16 cellular contexts compared by ENCODE assay signal in the genomic region with DNA sequence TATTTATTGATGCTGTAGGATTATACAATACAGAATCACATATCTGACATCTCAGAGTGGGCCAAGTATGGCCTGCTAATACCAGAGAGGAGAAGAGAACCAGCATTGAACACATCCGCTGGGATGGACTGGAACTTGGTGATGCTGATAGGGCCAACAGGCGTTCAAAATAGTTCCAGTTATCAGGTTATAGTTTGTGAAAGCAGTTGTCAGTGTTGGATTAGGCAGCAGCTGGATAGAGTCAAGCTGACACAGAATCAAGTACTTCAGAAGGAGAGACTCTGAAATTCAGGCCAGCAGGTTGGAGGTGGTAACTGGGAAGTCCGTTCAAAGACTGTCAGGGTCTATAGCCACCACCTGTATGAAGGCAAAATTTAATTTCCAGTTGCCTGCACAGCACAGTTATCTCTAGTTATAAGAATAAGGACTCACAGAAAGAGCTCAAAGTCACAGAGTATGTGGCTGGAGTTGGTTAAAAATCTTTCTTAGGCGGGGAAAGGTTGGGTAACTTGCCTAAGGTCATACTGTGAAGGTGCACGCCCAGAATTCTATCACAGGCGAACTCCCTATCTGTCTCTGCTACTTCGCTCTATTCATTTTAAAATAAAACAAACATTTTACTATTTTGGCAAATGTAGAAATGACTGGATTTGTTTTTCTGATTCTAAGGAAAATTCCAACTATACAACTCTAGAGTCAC. TPM values are rescaled to one million over a fixed set of nuclear protein-coding genes. Genes with fewer than 3 reads are reported as not detected.
A peak's percentile ranks its signal among the peaks of the same experiment; 100 is the strongest.
DNase-seq lines count a peak whose midpoint lies in the region; FAIRE-seq and TF ChIP-seq lines count a peak whose summit lies in the region.
"Had no signal": no experiment of that assay in that cellular context is flagged by ENCODE, and none has a peak within 500 bp of the region (broad histone marks: within the 10 kb centered on the region; RNA-seq: fewer than 3 reads in every experiment).

No MANE protein-coding gene starts in this region.

- H3K27me3 ChIP-seq in DOHH2 (ENCODE audit: control insufficient read depth, low read length) (no peaks in the 10 kb centered on the region), keratinocyte (ENCODE audit: control insufficient read depth, extremely low read depth, insufficient read depth, low read length) (no peaks in the 10 kb centered on the region)
- H3K27me3 ChIP-seq in CD8-positive, alpha-beta memory T cell (ENCODE audit: insufficient read depth, low read length, poor library complexity, severe bottlenecking): no peaks in the 10 kb centered on the region

- no peaks in the 10 kb centered on the region for H3K9me3 Mint-ChIP-seq in dendritic cell treated with granulocyte-macrophage colony-stimulating factor and Interleukin-4, amounts not matched to agents 40 ng/mL and 50 ng/mL, for 4 days
- no peaks in the 10 kb centered on the region for H3K9me3 Mint-ChIP-seq in CD8-positive, alpha-beta memory T cell

- H4K20me1 ChIP-seq in DOHH2 (ENCODE audit: control insufficient read depth, insufficient read depth, low read depth, low read length): no peaks in the 10 kb centered on the region
- H4K20me1 ChIP-seq in keratinocyte (ENCODE audit: control insufficient read depth, extremely low read depth, insufficient read depth, low read length): no peaks in the 10 kb centered on the region

- peak overlapping the region; percentile 2; the same call in 1 of the 2 replicates for H3K4me3 ChIP-seq in DOHH2 (ENCODE audit: low read length)
- H3K4me3 ChIP-seq in keratinocyte (ENCODE audit: control insufficient read depth in 2 of 3, extremely low read depth in 1 of 3, insufficient read depth in 2 of 3, low read depth in 1 of 3, low read length in 3 of 3): no peak overlapping the region
- no peak overlapping the region for H3K4me3 ChIP-seq in CD8-positive, alpha-beta memory T cell (ENCODE audit: low read length)
- H3K4me3 ChIP-seq: GM23248 had no signal

- no peak overlapping the region for H3K9ac ChIP-seq in keratinocyte (ENCODE audit: control insufficient read depth, extremely low read depth, insufficient read depth, low read length)
- H3K9ac ChIP-seq: GM23248, SK-N-SH had no signal

- no peak for TF ChIP-seq POLR2A in GM12892 (IDR thresholded peaks at IDR 0.05; ENCODE audit: low read depth, low read length)

- H3K27ac ChIP-seq in DOHH2 (ENCODE audit: low read depth, low read length) (peak overlapping the region; percentile 27), keratinocyte (ENCODE audit: control insufficient read depth, insufficient read depth, low read length) (no peak overlapping the region)
- H3K27ac ChIP-seq in CD8-positive, alpha-beta memory T cell (ENCODE audit: low read depth, low read length): no peak overlapping the region
- H3K27ac ChIP-seq: GM23248 had no signal

- peak overlapping the region; percentile 68 for H3K4me2 ChIP-seq in DOHH2 (ENCODE audit: low read length)
- no peak overlapping the region for H3K4me2 ChIP-seq in keratinocyte (ENCODE audit: control insufficient read depth, extremely low read depth, insufficient read depth, low read depth, low read length)
- H3K4me2 ChIP-seq: SK-N-SH had no signal

- in situ Hi-C loops in GM13976 (cut with MboI; ENCODE audit: low sequenced_read_pairs, unreplicated experiment): no loop called here

- POLR2A ChIA-PET in CD8-positive, alpha-beta memory T cell (lab: Charles Lee): no interaction called here

- FAIRE-seq in GM12892 (lab: Jason Lieb, UNC) (peak; percentile 36), keratinocyte (lab: Jason Lieb, UNC) (no peak)

- peak overlapping the region; percentile 52 for H3K27ac Mint-ChIP-seq in dendritic cell treated with granulocyte-macrophage colony-stimulating factor and Interleukin-4, amounts not matched to agents 40 ng/mL and 50 ng/mL, for 4 days
- peak overlapping the region in 2 of 8 donors; percentile 38 to 54 for H3K27ac Mint-ChIP-seq in CD8-positive, alpha-beta memory T cell

- H3K9me1 ChIP-seq in keratinocyte (ENCODE audit: control insufficient read depth, extremely low read depth, insufficient read depth, low read length): no peaks in the 10 kb centered on the region

- peak overlapping the region; percentile 37 for H2AFZ ChIP-seq in keratinocyte (ENCODE audit: control insufficient read depth, low read length)
- H2AFZ ChIP-seq: GM23248 had no signal

- H3K9me3 ChIP-seq in DOHH2 (ENCODE audit: control insufficient read depth, insufficient read depth, low read length): no peaks in the 10 kb centered on the region
- H3K9me3 ChIP-seq in keratinocyte (ENCODE audit: control insufficient read depth, low read depth, low read length): no peaks in the 10 kb centered on the region
- no peaks in the 10 kb centered on the region for H3K9me3 ChIP-seq in CD8-positive, alpha-beta memory T cell (ENCODE audit: low read length)
- H3K9me3 ChIP-seq: SK-N-SH had no signal

- H3K79me2 ChIP-seq in DOHH2 (ENCODE audit: control insufficient read depth, low read length) (no peaks in the 10 kb centered on the region), keratinocyte (ENCODE audit: control insufficient read depth, insufficient read depth, low read length) (no peaks in the 10 kb centered on the region)

- H3K36me3 ChIP-seq in DOHH2 (ENCODE audit: control insufficient read depth, low read length) (no peaks in the 10 kb centered on the region), keratinocyte (ENCODE audit: control insufficient read depth in 2 of 2, extremely low read depth in 1 of 2, insufficient read depth in 2 of 2, low read length in 2 of 2) (no peaks in the 10 kb centered on the region)
- no peaks in the 10 kb centered on the region for H3K36me3 ChIP-seq in CD8-positive, alpha-beta memory T cell (ENCODE audit: insufficient read depth, low read length)

- H3K27me3 Mint-ChIP-seq in dendritic cell treated with granulocyte-macrophage colony-stimulating factor and Interleukin-4, amounts not matched to agents 40 ng/mL and 50 ng/mL, for 4 days: no peaks in the 10 kb centered on the region
- no peaks in the 10 kb centered on the region for H3K27me3 Mint-ChIP-seq in CD8-positive, alpha-beta memory T cell
- H3K27me3 Mint-ChIP-seq: CD4-positive, CD25-positive, alpha-beta regulatory T cell had no signal

- peaks cover 64% of the 10 kb centered on the region for H3K4me1 Mint-ChIP-seq in dendritic cell treated with granulocyte-macrophage colony-stimulating factor and Interleukin-4, amounts not matched to agents 40 ng/mL and 50 ng/mL, for 4 days (ENCODE audit: low read depth)
- peaks cover 33 to 44% (median 42%) of the 10 kb centered on the region in 3 donors for H3K4me1 Mint-ChIP-seq in CD8-positive, alpha-beta memory T cell

- CTCF ChIA-PET in CD8-positive, alpha-beta memory T cell (lab: Charles Lee): interaction anchor here (1.3 to 13.9 kb wide), 7 partner anchors 9 to 938 kb away, joined by 3 to 172 read pairs (median 7); partner anchors contain the start of genes DIPK1A and GCLM

- intact Hi-C loops in dendritic cell treated with granulocyte-macrophage colony-stimulating factor and Interleukin-4, amounts not matched to agents 40 ng/mL and 50 ng/mL, for 4 days (cut with micrococcal nuclease): no loop called here

- H3K4me1 ChIP-seq in DOHH2 (ENCODE audit: control insufficient read depth, low read length): peaks cover 98% of the 10 kb centered on the region
- H3K4me1 ChIP-seq in keratinocyte (ENCODE audit: control insufficient read depth, extremely low read depth, insufficient read depth, low read length): peaks cover 19% of the 10 kb centered on the region
- peaks cover 32% of the 10 kb centered on the region for H3K4me1 ChIP-seq in CD8-positive, alpha-beta memory T cell (ENCODE audit: insufficient read depth, low read length)

- H3K4me3 Mint-ChIP-seq in dendritic cell treated with granulocyte-macrophage colony-stimulating factor and Interleukin-4, amounts not matched to agents 40 ng/mL and 50 ng/mL, for 4 days: no peak overlapping the region
- no peak overlapping the region for H3K4me3 Mint-ChIP-seq in CD8-positive, alpha-beta memory T cell
- H3K4me3 Mint-ChIP-seq: CD4-positive, CD25-positive, alpha-beta regulatory T cell had no signal

- no peaks in the 10 kb centered on the region for H3K9me2 ChIP-seq in DOHH2 (replicated peaks; ENCODE audit: control insufficient read depth, low read length)
- H3K9me2 ChIP-seq: SK-N-SH had no signal

- DNase-seq in GM12892 (ENCODE audit: insufficient read length) (no peak), keratinocyte (ENCODE audit: low read depth, low spot score) (no peak), GM13976 (ENCODE audit: low spot score) (no peak), NCI-H2029 (lab: John Stamatoyannopoulos, UW) (no peak)
- no peak for DNase-seq in CD8-positive, alpha-beta memory T cell
- DNase-seq: CD4-positive, CD25-positive, alpha-beta regulatory T cell; DMS53; GM23248; NCI-H1436 treated with DMSO at 0.1 percent for 48 hours; NCI-H2081 treated with DMSO at 0.1 percent for 48 hours; NCI-H510A; NCI-H774; SHP77; SK-N-SH had no signal

- H3F3A ChIP-seq in DOHH2 (ENCODE audit: control insufficient read depth, insufficient read depth): peaks cover 54% of the 10 kb centered on the region

- dilution Hi-C loops in keratinocyte (cut with MboI; ENCODE audit: extremely low pct_ligation_motif_present, low sequenced_read_pairs): no loop called here

- TF ChIP-seq CTCF in DOHH2 (IDR thresholded peaks at IDR 0.05; ENCODE audit: low read depth, low read length, poor library complexity, severe bottlenecking): no peak
- no peak for TF ChIP-seq CTCF in keratinocyte (optimal IDR thresholded peaks at IDR 0.05 in 1 of 3, IDR thresholded peaks at IDR 0.05 in 1 of 3, conservative IDR thresholded peaks at IDR 0.05 in 1 of 3; ENCODE audit: extremely low read depth in 1 of 3, insufficient read depth in 2 of 3, low read length in 3 of 3)
- no peak for TF ChIP-seq CTCF in GM13976 (IDR thresholded peaks at IDR 0.05; ENCODE audit: borderline replicate concordance, control extremely low read depth, extremely low read depth, insufficient read depth, missing control alignments)

- H3K36me3 Mint-ChIP-seq in dendritic cell treated with granulocyte-macrophage colony-stimulating factor and Interleukin-4, amounts not matched to agents 40 ng/mL and 50 ng/mL, for 4 days (ENCODE audit: low read depth): no peaks in the 10 kb centered on the region
- no peaks in the 10 kb centered on the region for H3K36me3 Mint-ChIP-seq in CD8-positive, alpha-beta memory T cell
- H3K36me3 Mint-ChIP-seq: CD4-positive, CD25-positive, alpha-beta regulatory T cell had no signal

RNA-seq across cellular contexts. Expression of gene DIPK1A, which starts 9.9 kb away (rescaled TPM):
- polyA plus RNA-seq in GM12892 (2012; ENCODE audit: missing spikeins): 6.1 TPM
- polyA plus RNA-seq in keratinocyte: 18.6 to 22.0 TPM (median 19.4 TPM) in 3 replicates
- polyA plus RNA-seq in keratinocyte (2011; ENCODE audit: low read depth): 41.2 TPM
- 10.5 and 22.7 TPM in 2 replicates for polyA plus RNA-seq in keratinocyte (2011; cell fraction: cytosol; rRNA removed)
- 24.4 and 30.6 TPM in 2 replicates for polyA plus RNA-seq in keratinocyte (2011; cell fraction: nucleus; rRNA removed)
- polyA plus RNA-seq in keratinocyte (2012; ENCODE audit: low replicate concordance): 16.5 and 17.1 TPM in 2 replicates
- 2.9 to 15.2 TPM (median 9.5 TPM) in 3 replicates for polyA minus RNA-seq in keratinocyte
- 9.0 TPM for polyA minus RNA-seq in keratinocyte (2011; cell fraction: cytosol; rRNA and poly(A)+ RNA removed)
- 14.7 and 31.5 TPM in 2 replicates for polyA minus RNA-seq in keratinocyte (2011; cell fraction: nucleus; rRNA and poly(A)+ RNA removed)
- 10 to 100 TPM; 10.9 to 12.9 TPM for total RNA-seq in CD8-positive, alpha-beta memory T cell
- polyA plus RNA-seq in CD8-positive, alpha-beta memory T cell: 15.7 TPM
